In the genomic region with DNA sequence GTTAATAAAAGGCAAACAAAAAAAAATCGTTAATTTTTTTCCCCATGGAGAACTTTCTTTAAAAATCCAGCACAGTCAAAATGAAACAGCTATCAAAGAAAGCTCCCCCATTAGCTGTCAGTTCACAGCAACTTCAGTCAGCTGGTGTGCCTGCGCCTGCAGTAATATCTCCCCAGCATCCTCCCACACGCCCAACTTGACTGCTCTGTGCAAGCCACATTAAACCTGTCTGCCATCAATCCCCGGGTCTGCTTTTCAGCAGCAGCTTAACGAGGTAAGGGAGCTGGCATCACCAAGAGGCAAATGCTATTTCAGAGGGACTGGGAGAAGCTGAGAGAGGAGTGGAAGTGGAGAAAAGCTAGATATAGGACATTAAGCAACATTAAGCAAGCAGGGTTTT, we compare ENCODE assay signal across 14 cellular contexts.
A peak's percentile ranks its signal among the peaks of the same experiment; 100 is the strongest.
DNase-seq lines count a peak whose midpoint lies in the region; ATAC-seq lines count a peak whose summit lies in the region.
"Had no signal": no experiment of that assay in that cellular context is flagged by ENCODE, and none has a peak within 500 bp of the region (broad histone marks: within the 10 kb centered on the region; RNA-seq: fewer than 3 reads in every experiment).

No MANE protein-coding gene starts in this region.

- no peaks in the 10 kb centered on the region for H3K36me3 Mint-ChIP-seq in activated T-cell treated with anti-CD3 and anti-CD28 coated beads, Interleukin-2, amount 50 U/mL, for 72 hours (ENCODE audit: insufficient read depth in 2 of 2)
- H3K36me3 Mint-ChIP-seq in CD8-positive, alpha-beta memory T cell, result no peaks in the 10 kb centered on the region

- CTCF ChIA-PET in CD8-positive, alpha-beta memory T cell (lab: Charles Lee), result no interaction called here

- no peak overlapping the region for H3K27ac Mint-ChIP-seq in activated T-cell treated with anti-CD3 and anti-CD28 coated beads, Interleukin-2, amount 50 U/mL, for 72 hours
- H3K27ac Mint-ChIP-seq in CD8-positive, alpha-beta memory T cell, result no peak overlapping the region
- H3K27ac Mint-ChIP-seq: activated CD8-positive, alpha-beta T cell treated with anti-CD3 and anti-CD28 coated beads, Interleukin-2, amount 10 ng/mL, durations not matched to agents 7 days and 5 days had no signal

- H3K27me3 Mint-ChIP-seq in activated T-cell treated with anti-CD3 and anti-CD28 coated beads, Interleukin-2, amount 50 U/mL, for 72 hours (ENCODE audit: low read depth), result no peaks in the 10 kb centered on the region
- peaks cover 0 to 1% of the 10 kb centered on the region in 2 donors for H3K27me3 Mint-ChIP-seq in CD8-positive, alpha-beta memory T cell

- H3K27ac ChIP-seq in CD8-positive, alpha-beta memory T cell (ENCODE audit: low read depth, low read length), result no peak overlapping the region
- H3K27ac ChIP-seq: BLaER1, esophagus muscularis mucosa had no signal

- intact Hi-C loops in head of caudate nucleus (cut with DNase I), result no loop called here

- H3K27me3 ChIP-seq in CD8-positive, alpha-beta memory T cell (ENCODE audit: insufficient read depth, low read length, poor library complexity, severe bottlenecking), result no peaks in the 10 kb centered on the region
- H3K27me3 ChIP-seq: BLaER1, esophagus muscularis mucosa had no signal

- POLR2A ChIA-PET in CD8-positive, alpha-beta memory T cell (lab: Charles Lee), result no interaction called here

- DNase-seq in ELF-1 (ENCODE audit: low read depth, low spot score), result peak; percentile 5
- DNase-seq in NCI-H1694 treated with DMSO at 0.1 percent for 48 hours (lab: John Stamatoyannopoulos, UW), result peak; percentile 67
- DNase-seq in head of caudate nucleus, result peak; percentile 44 to 94 (median 78)
- no peak for DNase-seq in middle frontal gyrus (ENCODE audit: extremely low spot score, low spot score)
- no peak for DNase-seq in activated T-cell treated with anti-CD3 and anti-CD28 coated beads, Interleukin-2, amount 50 U/mL, for 72 hours
- no peak for DNase-seq in CD8-positive, alpha-beta memory T cell
- DNase-seq: activated CD8-positive, alpha-beta T cell treated with anti-CD3 and anti-CD28 coated beads, Interleukin-2, amount 10 ng/mL, durations not matched to agents 7 days and 5 days; H7; left cardiac atrium; NCI-H2029 treated with DMSO at 0.1 percent for 48 hours had no signal

- no peaks in the 10 kb centered on the region for H3K9me3 Mint-ChIP-seq in activated T-cell treated with anti-CD3 and anti-CD28 coated beads, Interleukin-2, amount 50 U/mL, for 72 hours
- H3K9me3 Mint-ChIP-seq in CD8-positive, alpha-beta memory T cell, result peaks cover 0 to 2% (median 0%) of the 10 kb centered on the region in 5 donors

- no peaks in the 10 kb centered on the region for H3K4me1 ChIP-seq in CD8-positive, alpha-beta memory T cell (ENCODE audit: insufficient read depth, low read length)
- H3K4me1 ChIP-seq: BLaER1, esophagus muscularis mucosa had no signal

- peak; percentile 85 for ATAC-seq in GM19463 (IDR thresholded peaks at IDR 0.05; ENCODE audit: unreplicated experiment)
- ATAC-seq in HG03045 (IDR thresholded peaks at IDR 0.05; ENCODE audit: unreplicated experiment), result no peak
- no peak for ATAC-seq in activated T-cell treated with anti-CD3 and anti-CD28 coated beads, Interleukin-2, amount 50 U/mL, for 72 hours (replicated peaks in 1 of 2)
- ATAC-seq: activated CD8-positive, alpha-beta T cell treated with anti-CD3 and anti-CD28 coated beads, Interleukin-2, amount 10 ng/mL, durations not matched to agents 7 days and 5 days had no signal

- no peak overlapping the region for H3K4me3 ChIP-seq in CD8-positive, alpha-beta memory T cell (ENCODE audit: low read length)
- H3K4me3 ChIP-seq: BLaER1, esophagus muscularis mucosa had no signal

- no peak overlapping the region for H3K4me3 Mint-ChIP-seq in activated T-cell treated with anti-CD3 and anti-CD28 coated beads, Interleukin-2, amount 50 U/mL, for 72 hours
- H3K4me3 Mint-ChIP-seq in CD8-positive, alpha-beta memory T cell, result no peak overlapping the region
- H3K4me3 Mint-ChIP-seq: activated CD8-positive, alpha-beta T cell treated with anti-CD3 and anti-CD28 coated beads, Interleukin-2, amount 10 ng/mL, durations not matched to agents 7 days and 5 days had no signal

- H3K36me3 ChIP-seq in CD8-positive, alpha-beta memory T cell (ENCODE audit: insufficient read depth, low read length), result no peaks in the 10 kb centered on the region
- H3K36me3 ChIP-seq: BLaER1, esophagus muscularis mucosa had no signal

- H3K4me1 Mint-ChIP-seq in activated T-cell treated with anti-CD3 and anti-CD28 coated beads, Interleukin-2, amount 50 U/mL, for 72 hours (ENCODE audit: low read depth), result no peaks in the 10 kb centered on the region
- H3K4me1 Mint-ChIP-seq in CD8-positive, alpha-beta memory T cell, result no peaks in the 10 kb centered on the region

- H3K9me3 ChIP-seq in CD8-positive, alpha-beta memory T cell (ENCODE audit: low read length), result no peaks in the 10 kb centered on the region
- H3K9me3 ChIP-seq: BLaER1, esophagus muscularis mucosa had no signal

Comparison
In these comparisons a context has a peak if more than half of its experiments do, and no peak if none do; other contexts are left out.
1. DNase-seq: peak in ELF-1 (single experiment), NCI-H1694 treated with DMSO at 0.1 percent for 48 hours (single experiment) and head of caudate nucleus (42 of 42); none in middle frontal gyrus (single experiment), activated T-cell treated with anti-CD3 and anti-CD28 coated beads, Interleukin-2, amount 50 U/mL, for 72 hours (0 of 2) and CD8-positive, alpha-beta memory T cell (0 of 5).